In genomic region chr2:234608946-234609345, GRCh38 we compare ENCODE assay signal across 19 cellular contexts.
DNase-seq lines count a peak whose midpoint lies in the region; ATAC-seq and TF ChIP-seq lines count a peak whose summit lies in the region.
"Had no signal": no experiment of that assay in that cellular context is flagged by ENCODE, and none has a peak within 500 bp of the region (broad histone marks: within the 10 kb centered on the region; RNA-seq: fewer than 3 reads in every experiment).

No MANE protein-coding gene starts in this region.

- H3K9me3 ChIP-seq in esophagus muscularis mucosa: no peaks in the 10 kb centered on the region
- no peaks in the 10 kb centered on the region for H3K9me3 ChIP-seq in osteoblast (ENCODE audit: low read depth, low read length)
- H3K9me3 ChIP-seq: Caco-2 had no signal

- H3K27me3 ChIP-seq in esophagus muscularis mucosa: no peaks in the 10 kb centered on the region
- peaks cover 5% of the 10 kb centered on the region for H3K27me3 ChIP-seq in osteoblast (ENCODE audit: insufficient read depth, low read length)
- H3K27me3 ChIP-seq: BLaER1 treated with 17β-estradiol and CSF1 and Interleukin-3, amounts not matched to agents 10 nM and 100 nM had no signal

- no peak overlapping the region for H2AFZ ChIP-seq in osteoblast (ENCODE audit: low read length)

- ATAC-seq in activated CD8-positive, alpha-beta memory T cell treated with anti-CD3 and anti-CD28 coated beads, Interleukin-2, amount 10 ng/mL, durations not matched to agents 7 days and 5 days: no peak
- ATAC-seq in GM18505 (IDR thresholded peaks at IDR 0.05; ENCODE audit: unreplicated experiment): no peak
- ATAC-seq: A549; CD8-positive, alpha-beta T cell had no signal

- H3K27ac ChIP-seq in esophagus muscularis mucosa (replicated peaks in 1 of 4) (no peak overlapping the region), osteoblast (ENCODE audit: low read depth, low read length) (no peak overlapping the region)
- H3K27ac ChIP-seq: 22Rv1; A549; BLaER1 treated with 17β-estradiol and CSF1 and Interleukin-3, amounts not matched to agents 10 nM and 100 nM; C4-2B had no signal

- CTCF ChIA-PET in activated CD8-positive, alpha-beta memory T cell treated with anti-CD3 and anti-CD28 coated beads, Interleukin-2, amount 10 ng/mL, durations not matched to agents 7 days and 5 days (lab: Charles Lee): no interaction called here

- H3K27ac Mint-ChIP-seq in activated CD8-positive, alpha-beta memory T cell treated with anti-CD3 and anti-CD28 coated beads, Interleukin-2, amount 10 ng/mL, durations not matched to agents 7 days and 5 days: no peak overlapping the region
- H3K27ac Mint-ChIP-seq: B cell; CD4-positive, alpha-beta T cell; CD8-positive, alpha-beta T cell had no signal

- DNase-seq in activated CD8-positive, alpha-beta memory T cell treated with anti-CD3 and anti-CD28 coated beads, Interleukin-2, amount 10 ng/mL, durations not matched to agents 7 days and 5 days: peak; percentile 15
- no peak for DNase-seq in activated CD8-positive, alpha-beta memory T cell treated with anti-CD3 and anti-CD28 coated beads for 24 hours
- DNase-seq in esophagus muscularis mucosa (ENCODE audit: extremely low spot score): peak; percentile 68
- DNase-seq in osteoblast (ENCODE audit: insufficient read length, low spot score, missing footprints): peak; percentile 58
- no peak for DNase-seq in NCI-H446 (lab: John Stamatoyannopoulos, UW)
- no peak for DNase-seq in NCI-H748 treated with DMSO at 0.1 percent for 48 hours (lab: John Stamatoyannopoulos, UW)
- DNase-seq: AML-193; Caco-2; Calu3; CD4-positive, alpha-beta T cell; DMS79 treated with DMSO at 0.1 percent for 48 hours; GF-D8 had no signal

- WGBS in esophagus muscularis mucosa: 96% methylated on average over 4 of the region's 4 CpGs

- no peak overlapping the region for H3K4me3 ChIP-seq in esophagus muscularis mucosa
- no peak overlapping the region for H3K4me3 ChIP-seq in osteoblast (ENCODE audit: insufficient read depth, low read length)
- H3K4me3 ChIP-seq: A549; BLaER1 treated with 17β-estradiol and CSF1 and Interleukin-3, amounts not matched to agents 10 nM and 100 nM had no signal

- H3K27me3 Mint-ChIP-seq in activated CD8-positive, alpha-beta memory T cell treated with anti-CD3 and anti-CD28 coated beads, Interleukin-2, amount 10 ng/mL, durations not matched to agents 7 days and 5 days: peaks cover 9% of the 10 kb centered on the region

- no peaks in the 10 kb centered on the region for H3K4me1 Mint-ChIP-seq in activated CD8-positive, alpha-beta memory T cell treated with anti-CD3 and anti-CD28 coated beads, Interleukin-2, amount 10 ng/mL, durations not matched to agents 7 days and 5 days
- H3K4me1 Mint-ChIP-seq: B cell had no signal

- intact Hi-C loops in esophagus muscularis mucosa (cut with DNase I): no loop called here

- H3K4me1 ChIP-seq in esophagus muscularis mucosa: no peaks in the 10 kb centered on the region
- no peaks in the 10 kb centered on the region for H3K4me1 ChIP-seq in osteoblast (ENCODE audit: insufficient read depth, low read length)
- H3K4me1 ChIP-seq: A549, Caco-2 had no signal

- H3K9me3 Mint-ChIP-seq in activated CD8-positive, alpha-beta memory T cell treated with anti-CD3 and anti-CD28 coated beads, Interleukin-2, amount 10 ng/mL, durations not matched to agents 7 days and 5 days (ENCODE audit: low read depth): no peaks in the 10 kb centered on the region

- H3K36me3 Mint-ChIP-seq in activated CD8-positive, alpha-beta memory T cell treated with anti-CD3 and anti-CD28 coated beads, Interleukin-2, amount 10 ng/mL, durations not matched to agents 7 days and 5 days: no peaks in the 10 kb centered on the region
- H3K36me3 Mint-ChIP-seq: CD8-positive, alpha-beta T cell had no signal

- no peak overlapping the region for H3K4me3 Mint-ChIP-seq in activated CD8-positive, alpha-beta memory T cell treated with anti-CD3 and anti-CD28 coated beads, Interleukin-2, amount 10 ng/mL, durations not matched to agents 7 days and 5 days
- H3K4me3 Mint-ChIP-seq: B cell; CD4-positive, alpha-beta T cell; CD8-positive, alpha-beta T cell had no signal

- TF ChIP-seq POLR2A in esophagus muscularis mucosa (IDR thresholded peaks at IDR 0.05; ENCODE audit: low read depth): no peak
- no peak for TF ChIP-seq POLR2A in GM18505 (IDR thresholded peaks at IDR 0.05; ENCODE audit: borderline replicate concordance, extremely low read depth, insufficient read depth, insufficient read length)

- no peak overlapping the region for H3K4me2 ChIP-seq in osteoblast (ENCODE audit: insufficient read depth, low read length)
- H3K4me2 ChIP-seq: A549; BLaER1 treated with 17β-estradiol and CSF1 and Interleukin-3, amounts not matched to agents 10 nM and 100 nM had no signal

- TF ChIP-seq CTCF in esophagus muscularis mucosa (IDR thresholded peaks at IDR 0.05) (no peak), osteoblast (IDR thresholded peaks at IDR 0.05; ENCODE audit: extremely low read depth, low read depth, low read length) (no peak)

- no peaks in the 10 kb centered on the region for H3K36me3 ChIP-seq in esophagus muscularis mucosa
- H3K36me3 ChIP-seq in osteoblast (ENCODE audit: insufficient read depth, low read length): no peaks in the 10 kb centered on the region
- H3K36me3 ChIP-seq: BLaER1 treated with 17β-estradiol and CSF1 and Interleukin-3, amounts not matched to agents 10 nM and 100 nM had no signal

- no peaks in the 10 kb centered on the region for H3K79me2 ChIP-seq in osteoblast (ENCODE audit: insufficient read depth, low read length)

- no peaks in the 10 kb centered on the region for H4K20me1 ChIP-seq in osteoblast (ENCODE audit: insufficient read depth, low read length)
- H4K20me1 ChIP-seq: BLaER1 treated with 17β-estradiol and CSF1 and Interleukin-3, amounts not matched to agents 10 nM and 100 nM had no signal

- TF ChIP-seq EP300 in esophagus muscularis mucosa (IDR thresholded peaks at IDR 0.05): no peak

Comparison
In these comparisons a context has a peak if more than half of its experiments do, and no peak if none do; other contexts are left out.
1. DNase-seq: peak in activated CD8-positive, alpha-beta memory T cell treated with anti-CD3 and anti-CD28 coated beads, Interleukin-2, amount 10 ng/mL, durations not matched to agents 7 days and 5 days (single experiment), esophagus muscularis mucosa (single experiment) and osteoblast (single experiment); none in activated CD8-positive, alpha-beta memory T cell treated with anti-CD3 and anti-CD28 coated beads for 24 hours (single experiment), NCI-H446 (0 of 2) and NCI-H748 treated with DMSO at 0.1 percent for 48 hours (single experiment).